ENCODE assay signal across 12 cellular contexts in genomic region chr2:168494190-168494711, GRCh38. TPM values are rescaled to one million over a fixed set of nuclear protein-coding genes. Genes with fewer than 3 reads are reported as not detected.
DNase-seq lines count a peak whose midpoint lies in the region; ATAC-seq and TF ChIP-seq lines count a peak whose summit lies in the region.
"Had no signal": no experiment of that assay in that cellular context is flagged by ENCODE, and none has a peak within 500 bp of the region (broad histone marks: within the 10 kb centered on the region; RNA-seq: fewer than 3 reads in every experiment).

No MANE protein-coding gene starts in this region.

- no peak for ATAC-seq in HG03442 (IDR thresholded peaks at IDR 0.05; ENCODE audit: unreplicated experiment)
- ATAC-seq in sciatic nerve = no peak
- ATAC-seq: body of pancreas had no signal

- peaks cover 21% of the 10 kb centered on the region for H3K4me1 ChIP-seq in neural progenitor cell
- H3K4me1 ChIP-seq: body of pancreas, SJCRH30 had no signal

- H3K4me3 ChIP-seq in GM12875 (ENCODE audit: low read depth, low read length) = no peak overlapping the region
- no peak overlapping the region for H3K4me3 ChIP-seq in MG63
- H3K4me3 ChIP-seq in choroid plexus epithelial cell (ENCODE audit: low read depth, low read length) = no peak overlapping the region
- H3K4me3 ChIP-seq in neural progenitor cell = no peak overlapping the region
- H3K4me3 ChIP-seq: body of pancreas, SJCRH30, testis had no signal

- peak; percentile 15; the same call in 1 of the 2 replicates for TF ChIP-seq CTCF in GM12875 (IDR thresholded peaks at IDR 0.05; ENCODE audit: borderline replicate concordance, insufficient read depth, low read depth, low read length)
- peak; percentile 58 for TF ChIP-seq CTCF in choroid plexus epithelial cell (conservative IDR thresholded peaks at IDR 0.05; ENCODE audit: low read depth, low read length)
- peak; percentile 59 for TF ChIP-seq CTCF in neural progenitor cell (IDR thresholded peaks at IDR 0.05)

- peaks cover 2% of the 10 kb centered on the region for H3K27me3 Mint-ChIP-seq in neural progenitor cell (ENCODE audit: insufficient read depth, low read depth)
- H3K27me3 Mint-ChIP-seq: naive B cell had no signal

- no peak overlapping the region for H3K27ac Mint-ChIP-seq in neural progenitor cell
- H3K27ac Mint-ChIP-seq: naive B cell had no signal

- intact Hi-C loops in sciatic nerve (cut with DNase I) = no loop called here

- H3K27ac ChIP-seq in neural progenitor cell = no peak overlapping the region
- H3K27ac ChIP-seq: body of pancreas, SJCRH30, testis had no signal

- H3K9ac ChIP-seq in neural progenitor cell = no peak overlapping the region

- no peaks in the 10 kb centered on the region for H3K27me3 ChIP-seq in MG63
- H3K27me3 ChIP-seq in neural progenitor cell = no peaks in the 10 kb centered on the region
- H3K27me3 ChIP-seq: body of pancreas, SJCRH30, testis had no signal

- H2AFZ ChIP-seq in neural progenitor cell (replicated peaks) = no peak overlapping the region

- H3K9me3 ChIP-seq in MG63 = no peaks in the 10 kb centered on the region
- H3K9me3 ChIP-seq in neural progenitor cell (ENCODE audit: low read depth) = no peaks in the 10 kb centered on the region
- H3K9me3 ChIP-seq: body of pancreas, testis had no signal

- H3K4me3 Mint-ChIP-seq in neural progenitor cell = no peak overlapping the region
- H3K4me3 Mint-ChIP-seq: naive B cell had no signal

- H4K20me1 ChIP-seq in neural progenitor cell (ENCODE audit: low read depth) = no peaks in the 10 kb centered on the region

- H3K36me3 ChIP-seq in MG63 (no peaks in the 10 kb centered on the region), neural progenitor cell (no peaks in the 10 kb centered on the region)
- H3K36me3 ChIP-seq: SJCRH30 had no signal

- H3K36me3 Mint-ChIP-seq in neural progenitor cell = peaks cover 26% of the 10 kb centered on the region
- H3K36me3 Mint-ChIP-seq: naive B cell had no signal

- DNase-seq in MG63 (peak; percentile 38), choroid plexus epithelial cell (ENCODE audit: low read depth) (peak; percentile 53), neural progenitor cell (ENCODE audit: low spot score) (peak; percentile 60), sciatic nerve (ENCODE audit: low spot score) (no peak), NCI-H82 (lab: John Stamatoyannopoulos, UW) (no peak)
- DNase-seq: body of pancreas; naive B cell; stimulated activated CD4-positive, alpha-beta T cell treated with anti-CD3 and anti-CD28 coated beads, Interleukin-4, amount 100 ng/mL, for 4 hours; testis had no signal

- peaks cover 91% of the 10 kb centered on the region for H3K79me2 ChIP-seq in neural progenitor cell (ENCODE audit: low read depth)

- peaks cover 7% of the 10 kb centered on the region for H3K9me3 Mint-ChIP-seq in neural progenitor cell

- peaks cover 15% of the 10 kb centered on the region for H3K4me1 Mint-ChIP-seq in neural progenitor cell

- H3K4me2 ChIP-seq in neural progenitor cell = no peak overlapping the region

- H3F3A ChIP-seq in neural progenitor cell (ENCODE audit: low read depth) = peaks cover 19% of the 10 kb centered on the region

RNA-seq across cellular contexts. Expression of gene CERS6, which starts 38.2 kb away (rescaled TPM):
- total RNA-seq in MG63 (2014; rRNA removed; shearing (Covaris generic); ENCODE audit: low replicate concordance) = 12.4 and 19.9 TPM in 2 replicates
- total RNA-seq in neural progenitor cell (ENCODE audit: low replicate concordance) (35.7 and 50.8 TPM in 2 replicates), sciatic nerve (9.3 TPM)

Comparison
In these comparisons a context has a peak if more than half of its experiments do, and no peak if none do; other contexts are left out.
1. DNase-seq: peak in MG63 (single experiment), choroid plexus epithelial cell (single experiment) and neural progenitor cell (single experiment); none in sciatic nerve (single experiment) and NCI-H82 (single experiment).
2. Peak in every context shown above with its lines, with median percentiles within 50 percentile points of each other: CTCF ChIP-seq.